ENCODE assay signal across 1 cellular context in the genomic region with DNA sequence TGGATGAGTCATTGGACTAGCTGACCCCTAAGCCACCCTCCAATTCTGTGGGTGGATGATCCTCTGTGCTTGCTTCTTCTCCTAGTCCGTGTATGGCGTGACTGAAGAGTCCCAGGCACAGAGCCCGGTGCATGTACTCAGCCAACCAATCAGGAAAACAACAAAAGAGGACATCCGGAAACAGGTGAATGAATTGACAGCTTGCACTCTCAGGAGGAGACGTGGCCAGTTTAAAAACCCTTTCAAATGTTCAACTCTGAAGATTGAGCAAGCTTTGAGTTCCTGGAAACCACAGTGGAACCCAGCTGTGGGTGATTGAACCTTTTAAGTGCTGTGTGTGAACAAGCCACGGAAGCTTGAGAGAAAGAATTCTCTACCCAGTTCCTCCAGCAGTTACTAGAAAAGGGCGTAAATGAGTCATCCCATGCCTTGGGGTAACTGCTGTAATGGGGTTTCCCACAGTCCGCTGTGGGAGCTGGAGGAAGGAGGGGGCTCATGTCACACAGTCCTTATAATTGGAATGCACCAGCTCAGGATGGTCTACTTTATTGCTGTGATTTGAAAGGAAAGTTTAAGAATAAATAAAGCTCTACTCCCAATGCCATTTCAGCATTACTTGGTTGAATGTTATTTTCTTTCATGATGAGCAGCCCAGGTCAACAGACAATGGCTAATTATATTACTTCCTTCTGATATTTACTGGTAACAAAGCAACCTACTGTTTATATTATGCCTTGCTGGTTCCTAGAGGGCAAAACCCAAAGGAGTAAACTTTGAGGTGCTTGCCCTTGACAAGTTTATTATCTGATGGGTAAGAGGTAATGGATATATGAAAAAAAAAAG.
TF ChIP-seq lines count a peak whose summit lies in the region.

No MANE protein-coding gene starts in this region.

TF ChIP-seq in HCT116, 20 proteins besides CTCF, POLR2A, EP300 and RAD21 (continued from another document):
- TF ChIP-seq, protein P1, sequence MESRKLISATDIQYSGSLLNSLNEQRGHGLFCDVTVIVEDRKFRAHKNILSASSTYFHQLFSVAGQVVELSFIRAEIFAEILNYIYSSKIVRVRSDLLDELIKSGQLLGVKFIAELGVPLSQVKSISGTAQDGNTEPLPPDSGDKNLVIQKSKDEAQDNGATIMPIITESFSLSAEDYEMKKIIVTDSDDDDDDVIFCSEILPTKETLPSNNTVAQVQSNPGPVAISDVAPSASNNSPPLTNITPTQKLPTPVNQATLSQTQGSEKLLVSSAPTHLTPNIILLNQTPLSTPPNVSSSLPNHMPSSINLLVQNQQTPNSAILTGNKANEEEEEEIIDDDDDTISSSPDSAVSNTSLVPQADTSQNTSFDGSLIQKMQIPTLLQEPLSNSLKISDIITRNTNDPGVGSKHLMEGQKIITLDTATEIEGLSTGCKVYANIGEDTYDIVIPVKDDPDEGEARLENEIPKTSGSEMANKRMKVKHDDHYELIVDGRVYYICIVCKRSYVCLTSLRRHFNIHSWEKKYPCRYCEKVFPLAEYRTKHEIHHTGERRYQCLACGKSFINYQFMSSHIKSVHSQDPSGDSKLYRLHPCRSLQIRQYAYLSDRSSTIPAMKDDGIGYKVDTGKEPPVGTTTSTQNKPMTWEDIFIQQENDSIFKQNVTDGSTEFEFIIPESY (IDR thresholded peaks at IDR 0.05; ENCODE audit: extremely low read depth, insufficient replicate concordance, low read length), result peak; percentile 18
- TF ChIP-seq SIN3A (IDR thresholded peaks at IDR 0.05; ENCODE audit: low read depth), result peak; percentile 89
